15 cellular contexts compared by ENCODE assay signal in the genomic region with DNA sequence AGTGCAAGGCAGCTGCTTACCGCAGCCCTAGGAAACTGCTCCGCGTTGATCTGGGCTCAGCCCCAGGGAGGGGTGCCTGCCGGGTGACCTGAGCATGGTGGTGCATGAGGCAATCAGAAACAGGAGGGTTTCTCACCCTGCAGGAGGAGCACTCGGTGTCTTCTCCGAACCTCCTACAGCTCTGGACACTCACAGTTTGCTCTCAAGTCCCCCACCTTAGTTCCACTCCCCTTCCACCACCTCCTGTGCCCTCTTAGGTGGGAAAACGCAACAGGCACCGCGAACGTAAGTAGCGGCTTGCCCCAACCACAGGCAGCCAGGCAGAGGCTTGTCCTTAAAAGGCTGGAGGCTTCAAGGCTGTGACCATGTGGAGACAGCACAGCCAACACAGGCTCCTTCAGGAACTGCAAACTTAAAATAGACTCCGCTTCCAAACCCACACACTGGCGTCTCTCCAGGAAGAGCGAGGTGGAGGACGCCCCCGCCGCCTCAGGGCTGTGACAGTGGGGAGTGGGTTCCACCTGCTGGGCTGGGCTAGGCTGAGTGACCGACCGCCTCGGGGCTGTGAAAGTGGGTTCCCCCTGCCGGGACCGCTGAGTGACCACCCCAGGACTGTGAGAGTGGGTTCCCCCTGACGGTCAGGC.
DNase-seq lines count a peak whose midpoint lies in the region; ATAC-seq and TF ChIP-seq lines count a peak whose summit lies in the region.
"Had no signal": no experiment of that assay in that cellular context is flagged by ENCODE, and none has a peak within 500 bp of the region (broad histone marks: within the 10 kb centered on the region; RNA-seq: fewer than 3 reads in every experiment).

No MANE protein-coding gene starts in this region.

- CTCF ChIA-PET in PC-9 (lab: Charles Lee): no interaction called here

- H4K20me1 ChIP-seq in PC-9 (ENCODE audit: insufficient read depth): no peaks in the 10 kb centered on the region

- H3K27me3 ChIP-seq in psoas muscle (ENCODE audit: insufficient read depth in 3 of 3, low read length in 2 of 3): no peaks in the 10 kb centered on the region
- no peaks in the 10 kb centered on the region for H3K27me3 ChIP-seq in PC-9 (ENCODE audit: insufficient read depth, low read depth)

- H3K4me3 Mint-ChIP-seq in brain: no peak overlapping the region
- H3K4me3 Mint-ChIP-seq: activated CD4-positive, alpha-beta memory T cell treated with anti-CD3 and anti-CD28 coated beads for 36 hours; activated naive CD4-positive, alpha-beta T cell treated with anti-CD3 and anti-CD28 coated beads, Interleukin-2, amount 50 U/mL, for 24 hours; natural killer cell treated with Interleukin-12 subunit alpha and Interleukin-12 subunit beta and Interleukin-15 and Interleukin-18, amount 100 ng/mL, for 72 hours; T-helper 1 cell treated with Interleukin-12 subunit alpha and Interleukin-12 subunit beta and Interleukin-4 antibody, amounts not matched to agents 30 μg/mL and 1 μg/mL, for 36 hours had no signal

- POLR2A ChIA-PET in PC-9 (lab: Charles Lee; ENCODE audit: unreplicated experiment): no interaction called here

- BruUV-seq in PC-9 (replicated peaks; lab: Mats Ljungman, UMichigan): no TSS peak

- no peak overlapping the region for H3K4me2 ChIP-seq in PC-9

- H2AFZ ChIP-seq in PC-9: no peak overlapping the region

- no peaks in the 10 kb centered on the region for H3F3A ChIP-seq in PC-9 (ENCODE audit: insufficient read depth, low read depth)

- H3K4me3 ChIP-seq in psoas muscle: no peak overlapping the region
- no peak overlapping the region for H3K4me3 ChIP-seq in PC-9

- H3K9me3 ChIP-seq in psoas muscle (no peaks in the 10 kb centered on the region), PC-9 (ENCODE audit: insufficient read depth, low read depth) (no peaks in the 10 kb centered on the region)

- H3K36me3 Mint-ChIP-seq in brain: peaks cover 17% of the 10 kb centered on the region
- H3K36me3 Mint-ChIP-seq: natural killer cell treated with Interleukin-12 subunit alpha and Interleukin-12 subunit beta and Interleukin-15 and Interleukin-18, amount 100 ng/mL, for 72 hours had no signal

- H3K4me1 ChIP-seq in psoas muscle (peaks cover 33% of the 10 kb centered on the region), PC-9 (replicated peaks; ENCODE audit: insufficient read depth) (no peaks in the 10 kb centered on the region)

- H3K27ac Mint-ChIP-seq in brain: peak overlapping the region in 3 of 5 experiments; percentile 48 to 89 (median 77)
- H3K27ac Mint-ChIP-seq: activated CD4-positive, alpha-beta memory T cell treated with anti-CD3 and anti-CD28 coated beads for 36 hours; activated naive CD4-positive, alpha-beta T cell treated with anti-CD3 and anti-CD28 coated beads, Interleukin-2, amount 50 U/mL, for 24 hours; natural killer cell treated with Interleukin-12 subunit alpha and Interleukin-12 subunit beta and Interleukin-15 and Interleukin-18, amount 100 ng/mL, for 72 hours; T-helper 1 cell treated with Interleukin-12 subunit alpha and Interleukin-12 subunit beta and Interleukin-4 antibody, amounts not matched to agents 30 μg/mL and 1 μg/mL, for 36 hours had no signal

- H3K4me1 Mint-ChIP-seq in brain: peaks cover 49% of the 10 kb centered on the region
- H3K4me1 Mint-ChIP-seq: activated naive CD4-positive, alpha-beta T cell treated with anti-CD3 and anti-CD28 coated beads, Interleukin-2, amount 50 U/mL, for 24 hours had no signal

- ATAC-seq in left ventricle myocardium superior (peak; percentile 64), psoas muscle (peak; percentile 62 to 78 (median 72)), HG03460 (IDR thresholded peaks at IDR 0.05; ENCODE audit: unreplicated experiment) (no peak)
- ATAC-seq: natural killer cell treated with Interleukin-12 subunit alpha and Interleukin-12 subunit beta and Interleukin-15 and Interleukin-18, amount 100 ng/mL, for 72 hours had no signal

- H3K9me3 Mint-ChIP-seq in brain: no peaks in the 10 kb centered on the region
- H3K9me3 Mint-ChIP-seq: activated CD4-positive, alpha-beta memory T cell treated with anti-CD3 and anti-CD28 coated beads for 36 hours; activated naive CD4-positive, alpha-beta T cell treated with anti-CD3 and anti-CD28 coated beads, Interleukin-2, amount 50 U/mL, for 24 hours; natural killer cell treated with Interleukin-12 subunit alpha and Interleukin-12 subunit beta and Interleukin-15 and Interleukin-18, amount 100 ng/mL, for 72 hours; T-helper 1 cell treated with Interleukin-12 subunit alpha and Interleukin-12 subunit beta and Interleukin-4 antibody, amounts not matched to agents 30 μg/mL and 1 μg/mL, for 36 hours had no signal

- TF ChIP-seq CTCF in brain (conservative IDR thresholded peaks at IDR 0.05) (no peak), psoas muscle (IDR thresholded peaks at IDR 0.05) (no peak), PC-9 (conservative IDR thresholded peaks at IDR 0.05) (no peak)

- peak; percentile 56 for DNase-seq in DMS79 (lab: John Stamatoyannopoulos, UW)
- peak; percentile 47 for DNase-seq in left ventricle myocardium superior
- DNase-seq in psoas muscle: peak in 1 of 2 donors; percentile 66
- no peak for DNase-seq in PC-9
- DNase-seq in DMS114 treated with DMSO at 0.1 percent for 48 hours (lab: John Stamatoyannopoulos, UW; ENCODE audit: unreplicated experiment): no peak
- DNase-seq in T1000 (lab: John Stamatoyannopoulos, UW): no peak
- DNase-seq: activated CD4-positive, alpha-beta memory T cell treated with anti-CD3 and anti-CD28 coated beads for 36 hours; effector CD4-positive, alpha-beta T cell; GDM1; NCI-H1436 had no signal

- intact Hi-C loops in left ventricle myocardium superior (cut with micrococcal nuclease) (no loop called here), psoas muscle (cut with DNase I) (no loop called here), PC-9 (cut with micrococcal nuclease; ENCODE audit: unreplicated experiment) (no loop called here)

- H3K27ac ChIP-seq in psoas muscle: peak overlapping the region; percentile 38
- H3K27ac ChIP-seq in PC-9: no peak overlapping the region

- 32 to 54% (median 36%) methylated on average over 22 to 23 of the region's 23 CpGs for WGBS in psoas muscle, 3 donors

- no peaks in the 10 kb centered on the region for H3K79me2 ChIP-seq in PC-9 (ENCODE audit: low read depth)

- H3K36me3 ChIP-seq in psoas muscle (ENCODE audit: insufficient read depth in 1 of 2, low read depth in 1 of 2) (no peaks in the 10 kb centered on the region), PC-9 (ENCODE audit: low read depth) (no peaks in the 10 kb centered on the region)

- H3K27me3 Mint-ChIP-seq in brain: no peaks in the 10 kb centered on the region
- H3K27me3 Mint-ChIP-seq: activated CD4-positive, alpha-beta memory T cell treated with anti-CD3 and anti-CD28 coated beads for 36 hours; activated naive CD4-positive, alpha-beta T cell treated with anti-CD3 and anti-CD28 coated beads, Interleukin-2, amount 50 U/mL, for 24 hours; natural killer cell treated with Interleukin-12 subunit alpha and Interleukin-12 subunit beta and Interleukin-15 and Interleukin-18, amount 100 ng/mL, for 72 hours had no signal

- H3K9me2 ChIP-seq in PC-9 (ENCODE audit: insufficient read depth): no peaks in the 10 kb centered on the region

Comparison
In these comparisons a context has a peak if more than half of its experiments do, and no peak if none do; other contexts are left out.
1. DNase-seq: peak in DMS79 (single experiment) and left ventricle myocardium superior (single experiment); none in PC-9 (0 of 2), DMS114 treated with DMSO at 0.1 percent for 48 hours (single experiment) and T1000 (single experiment).